ENCODE assay signal across 1 cellular context in the genomic region with DNA sequence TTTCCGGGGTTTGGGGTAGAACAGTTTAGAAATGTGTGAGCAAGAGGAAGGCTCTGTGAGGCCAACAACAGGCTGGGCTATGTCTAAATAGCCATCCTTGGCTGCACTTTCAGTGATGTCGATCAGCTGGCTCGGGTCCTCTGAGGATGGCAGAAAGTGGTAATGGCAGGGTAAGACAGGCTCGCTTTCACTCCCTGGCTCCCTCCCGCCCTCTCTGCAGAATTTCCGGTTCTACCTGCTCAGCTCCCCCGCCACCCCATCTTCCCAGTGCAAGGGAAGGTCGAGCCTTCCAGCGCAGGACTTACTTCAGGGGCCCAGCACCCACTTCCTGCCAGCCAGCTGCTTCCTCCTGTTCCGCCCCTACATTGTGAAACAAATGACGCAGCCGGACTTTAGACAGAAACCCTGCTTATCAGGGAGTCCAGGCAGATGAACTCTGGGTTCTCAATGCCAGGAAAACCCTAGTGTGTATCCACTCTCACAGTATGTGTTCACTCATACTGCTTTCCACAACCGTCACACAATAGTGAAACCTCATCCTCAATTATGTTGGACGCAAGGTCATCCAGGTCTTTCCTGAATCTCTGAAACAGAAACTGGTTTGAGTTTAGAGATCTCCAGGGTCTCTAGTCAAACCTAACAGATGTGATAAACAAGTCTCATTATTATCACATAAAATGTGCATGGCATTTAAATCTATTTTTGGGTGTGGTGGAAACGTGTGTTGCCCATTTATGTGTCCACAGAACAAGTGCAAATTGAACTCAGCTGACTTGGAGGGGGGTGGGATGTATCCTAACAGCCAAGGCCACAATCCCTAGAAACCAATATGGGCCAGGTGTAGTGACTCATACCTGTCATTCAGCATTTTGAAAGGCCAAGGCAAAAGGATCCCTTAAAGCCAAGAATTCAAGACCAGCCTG.
A peak's percentile ranks its signal among the peaks of the same experiment; 100 is the strongest.
TF ChIP-seq lines count a peak whose summit lies in the region.

No MANE protein-coding gene starts in this region.

TF ChIP-seq in K562, 482 proteins besides CTCF, POLR2A, EP300 and RAD21 (continued from another document and continues in another):
- TF ChIP-seq, protein P1, sequence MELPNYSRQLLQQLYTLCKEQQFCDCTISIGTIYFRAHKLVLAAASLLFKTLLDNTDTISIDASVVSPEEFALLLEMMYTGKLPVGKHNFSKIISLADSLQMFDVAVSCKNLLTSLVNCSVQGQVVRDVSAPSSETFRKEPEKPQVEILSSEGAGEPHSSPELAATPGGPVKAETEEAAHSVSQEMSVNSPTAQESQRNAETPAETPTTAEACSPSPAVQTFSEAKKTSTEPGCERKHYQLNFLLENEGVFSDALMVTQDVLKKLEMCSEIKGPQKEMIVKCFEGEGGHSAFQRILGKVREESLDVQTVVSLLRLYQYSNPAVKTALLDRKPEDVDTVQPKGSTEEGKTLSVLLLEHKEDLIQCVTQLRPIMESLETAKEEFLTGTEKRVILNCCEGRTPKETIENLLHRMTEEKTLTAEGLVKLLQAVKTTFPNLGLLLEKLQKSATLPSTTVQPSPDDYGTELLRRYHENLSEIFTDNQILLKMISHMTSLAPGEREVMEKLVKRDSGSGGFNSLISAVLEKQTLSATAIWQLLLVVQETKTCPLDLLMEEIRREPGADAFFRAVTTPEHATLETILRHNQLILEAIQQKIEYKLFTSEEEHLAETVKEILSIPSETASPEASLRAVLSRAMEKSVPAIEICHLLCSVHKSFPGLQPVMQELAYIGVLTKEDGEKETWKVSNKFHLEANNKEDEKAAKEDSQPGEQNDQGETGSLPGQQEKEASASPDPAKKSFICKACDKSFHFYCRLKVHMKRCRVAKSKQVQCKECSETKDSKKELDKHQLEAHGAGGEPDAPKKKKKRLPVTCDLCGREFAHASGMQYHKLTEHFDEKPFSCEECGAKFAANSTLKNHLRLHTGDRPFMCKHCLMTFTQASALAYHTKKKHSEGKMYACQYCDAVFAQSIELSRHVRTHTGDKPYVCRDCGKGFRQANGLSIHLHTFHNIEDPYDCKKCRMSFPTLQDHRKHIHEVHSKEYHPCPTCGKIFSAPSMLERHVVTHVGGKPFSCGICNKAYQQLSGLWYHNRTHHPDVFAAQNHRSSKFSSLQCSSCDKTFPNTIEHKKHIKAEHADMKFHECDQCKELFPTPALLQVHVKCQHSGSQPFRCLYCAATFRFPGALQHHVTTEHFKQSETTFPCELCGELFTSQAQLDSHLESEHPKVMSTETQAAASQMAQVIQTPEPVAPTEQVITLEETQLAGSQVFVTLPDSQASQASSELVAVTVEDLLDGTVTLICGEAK (IDR thresholded peaks at IDR 0.05), result peak; percentile 89
- TF ChIP-seq, protein P1 (CRISPR knock-in tag; IDR thresholded peaks at IDR 0.05), result no peak
- TF ChIP-seq, protein P2, sequence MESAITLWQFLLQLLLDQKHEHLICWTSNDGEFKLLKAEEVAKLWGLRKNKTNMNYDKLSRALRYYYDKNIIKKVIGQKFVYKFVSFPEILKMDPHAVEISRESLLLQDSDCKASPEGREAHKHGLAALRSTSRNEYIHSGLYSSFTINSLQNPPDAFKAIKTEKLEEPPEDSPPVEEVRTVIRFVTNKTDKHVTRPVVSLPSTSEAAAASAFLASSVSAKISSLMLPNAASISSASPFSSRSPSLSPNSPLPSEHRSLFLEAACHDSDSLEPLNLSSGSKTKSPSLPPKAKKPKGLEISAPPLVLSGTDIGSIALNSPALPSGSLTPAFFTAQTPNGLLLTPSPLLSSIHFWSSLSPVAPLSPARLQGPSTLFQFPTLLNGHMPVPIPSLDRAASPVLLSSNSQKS (CRISPR knock-in tag; IDR thresholded peaks at IDR 0.05), result no peak
- TF ChIP-seq KLF13 (tag; IDR thresholded peaks at IDR 0.05; ENCODE audit: borderline replicate concordance, low read depth) (peak; percentile 59; the same call in 1 of the 2 replicates), HMG20B (CRISPR knock-in tag; IDR thresholded peaks at IDR 0.05) (no peak), ZNF77 (CRISPR knock-in tag; IDR thresholded peaks at IDR 0.05) (no peak), ZNF165 (CRISPR knock-in tag; IDR thresholded peaks at IDR 0.05; ENCODE audit: borderline replicate concordance) (no peak), ZNF717 (CRISPR knock-in tag; IDR thresholded peaks at IDR 0.05) (no peak), FUS (optimal IDR thresholded peaks at IDR 0.05; ENCODE audit: low read depth, low read length) (no peak), MEF2D (tag; conservative IDR thresholded peaks at IDR 0.05; ENCODE audit: low read depth) (0 out of 2 replicates have a peak, but pooled peaks have one; percentile 29), TRIM28 (IDR thresholded peaks at IDR 0.05) (no peak), NRF1 (conservative IDR thresholded peaks at IDR 0.05 in 1 of 2, IDR thresholded peaks at IDR 0.05 in 1 of 2) (peak; percentile 72 to 79), SAFB (IDR thresholded peaks at IDR 0.05; ENCODE audit: borderline replicate concordance, low read depth, low read length) (no peak), ZNF76 (CRISPR knock-in tag; IDR thresholded peaks at IDR 0.05; ENCODE audit: borderline replicate concordance) (peak; percentile 77; the same call in 1 of the 2 replicates), OTX1 (CRISPR knock-in tag; IDR thresholded peaks at IDR 0.05) (peak; percentile 73; the same call in 1 of the 2 replicates), TEAD2 (tag; IDR thresholded peaks at IDR 0.05) (peak; percentile 67), SP1 (CRISPR knock-in tag; IDR thresholded peaks at IDR 0.05) (peak; percentile 83), ZNF583 (CRISPR knock-in tag; IDR thresholded peaks at IDR 0.05) (no peak), ZNF224 (CRISPR knock-in tag; IDR thresholded peaks at IDR 0.05) (no peak), ZNF431 (CRISPR knock-in tag; IDR thresholded peaks at IDR 0.05) (no peak), SIRT6 (IDR thresholded peaks at IDR 0.05; ENCODE audit: low read depth, low read length) (no peak), NONO (IDR thresholded peaks at IDR 0.05; ENCODE audit: low read depth in 2 of 2, low read length in 1 of 2) (no peak), POLR2AphosphoS2 (IDR thresholded peaks at IDR 0.05; ENCODE audit: low read length) (no peak), DACH1 (IDR thresholded peaks at IDR 0.05; ENCODE audit: partially characterized antibody) (peak; percentile 96), ZNF586 (CRISPR knock-in tag; conservative IDR thresholded peaks at IDR 0.05) (no peak), BACH1 (tag; IDR thresholded peaks at IDR 0.05) (no peak), NCOA4 (IDR thresholded peaks at IDR 0.05; ENCODE audit: partially characterized antibody) (no peak)
- TF ChIP-seq, protein P3, sequence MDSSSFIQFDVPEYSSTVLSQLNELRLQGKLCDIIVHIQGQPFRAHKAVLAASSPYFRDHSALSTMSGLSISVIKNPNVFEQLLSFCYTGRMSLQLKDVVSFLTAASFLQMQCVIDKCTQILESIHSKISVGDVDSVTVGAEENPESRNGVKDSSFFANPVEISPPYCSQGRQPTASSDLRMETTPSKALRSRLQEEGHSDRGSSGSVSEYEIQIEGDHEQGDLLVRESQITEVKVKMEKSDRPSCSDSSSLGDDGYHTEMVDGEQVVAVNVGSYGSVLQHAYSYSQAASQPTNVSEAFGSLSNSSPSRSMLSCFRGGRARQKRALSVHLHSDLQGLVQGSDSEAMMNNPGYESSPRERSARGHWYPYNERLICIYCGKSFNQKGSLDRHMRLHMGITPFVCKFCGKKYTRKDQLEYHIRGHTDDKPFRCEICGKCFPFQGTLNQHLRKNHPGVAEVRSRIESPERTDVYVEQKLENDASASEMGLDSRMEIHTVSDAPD (CRISPR knock-in tag; IDR thresholded peaks at IDR 0.05), result no peak; the same call in 1 of the 2 replicates
- TF ChIP-seq, protein P4, sequence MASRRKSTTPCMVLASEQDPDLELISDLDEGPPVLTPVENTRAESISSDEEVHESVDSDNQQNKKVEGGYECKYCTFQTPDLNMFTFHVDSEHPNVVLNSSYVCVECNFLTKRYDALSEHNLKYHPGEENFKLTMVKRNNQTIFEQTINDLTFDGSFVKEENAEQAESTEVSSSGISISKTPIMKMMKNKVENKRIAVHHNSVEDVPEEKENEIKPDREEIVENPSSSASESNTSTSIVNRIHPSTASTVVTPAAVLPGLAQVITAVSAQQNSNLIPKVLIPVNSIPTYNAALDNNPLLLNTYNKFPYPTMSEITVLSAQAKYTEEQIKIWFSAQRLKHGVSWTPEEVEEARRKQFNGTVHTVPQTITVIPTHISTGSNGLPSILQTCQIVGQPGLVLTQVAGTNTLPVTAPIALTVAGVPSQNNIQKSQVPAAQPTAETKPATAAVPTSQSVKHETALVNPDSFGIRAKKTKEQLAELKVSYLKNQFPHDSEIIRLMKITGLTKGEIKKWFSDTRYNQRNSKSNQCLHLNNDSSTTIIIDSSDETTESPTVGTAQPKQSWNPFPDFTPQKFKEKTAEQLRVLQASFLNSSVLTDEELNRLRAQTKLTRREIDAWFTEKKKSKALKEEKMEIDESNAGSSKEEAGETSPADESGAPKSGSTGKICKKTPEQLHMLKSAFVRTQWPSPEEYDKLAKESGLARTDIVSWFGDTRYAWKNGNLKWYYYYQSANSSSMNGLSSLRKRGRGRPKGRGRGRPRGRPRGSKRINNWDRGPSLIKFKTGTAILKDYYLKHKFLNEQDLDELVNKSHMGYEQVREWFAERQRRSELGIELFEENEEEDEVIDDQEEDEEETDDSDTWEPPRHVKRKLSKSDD (conservative IDR thresholded peaks at IDR 0.05; ENCODE audit: low read length), result no peak
- TF ChIP-seq, protein P5, sequence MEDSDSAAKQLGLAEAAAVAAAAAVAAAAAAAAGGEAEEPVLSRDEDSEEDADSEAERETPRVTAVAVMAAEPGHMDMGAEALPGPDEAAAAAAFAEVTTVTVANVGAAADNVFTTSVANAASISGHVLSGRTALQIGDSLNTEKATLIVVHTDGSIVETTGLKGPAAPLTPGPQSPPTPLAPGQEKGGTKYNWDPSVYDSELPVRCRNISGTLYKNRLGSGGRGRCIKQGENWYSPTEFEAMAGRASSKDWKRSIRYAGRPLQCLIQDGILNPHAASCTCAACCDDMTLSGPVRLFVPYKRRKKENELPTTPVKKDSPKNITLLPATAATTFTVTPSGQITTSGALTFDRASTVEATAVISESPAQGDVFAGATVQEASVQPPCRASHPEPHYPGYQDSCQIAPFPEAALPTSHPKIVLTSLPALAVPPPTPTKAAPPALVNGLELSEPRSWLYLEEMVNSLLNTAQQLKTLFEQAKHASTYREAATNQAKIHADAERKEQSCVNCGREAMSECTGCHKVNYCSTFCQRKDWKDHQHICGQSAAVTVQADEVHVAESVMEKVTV (CRISPR knock-in tag; IDR thresholded peaks at IDR 0.05), result 0 out of 2 replicates have a peak, but pooled peaks have one; percentile 6
- TF ChIP-seq, protein P6, sequence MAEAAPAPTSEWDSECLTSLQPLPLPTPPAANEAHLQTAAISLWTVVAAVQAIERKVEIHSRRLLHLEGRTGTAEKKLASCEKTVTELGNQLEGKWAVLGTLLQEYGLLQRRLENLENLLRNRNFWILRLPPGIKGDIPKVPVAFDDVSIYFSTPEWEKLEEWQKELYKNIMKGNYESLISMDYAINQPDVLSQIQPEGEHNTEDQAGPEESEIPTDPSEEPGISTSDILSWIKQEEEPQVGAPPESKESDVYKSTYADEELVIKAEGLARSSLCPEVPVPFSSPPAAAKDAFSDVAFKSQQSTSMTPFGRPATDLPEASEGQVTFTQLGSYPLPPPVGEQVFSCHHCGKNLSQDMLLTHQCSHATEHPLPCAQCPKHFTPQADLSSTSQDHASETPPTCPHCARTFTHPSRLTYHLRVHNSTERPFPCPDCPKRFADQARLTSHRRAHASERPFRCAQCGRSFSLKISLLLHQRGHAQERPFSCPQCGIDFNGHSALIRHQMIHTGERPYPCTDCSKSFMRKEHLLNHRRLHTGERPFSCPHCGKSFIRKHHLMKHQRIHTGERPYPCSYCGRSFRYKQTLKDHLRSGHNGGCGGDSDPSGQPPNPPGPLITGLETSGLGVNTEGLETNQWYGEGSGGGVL (CRISPR knock-in tag; IDR thresholded peaks at IDR 0.05), result no peak
- TF ChIP-seq, protein P7, sequence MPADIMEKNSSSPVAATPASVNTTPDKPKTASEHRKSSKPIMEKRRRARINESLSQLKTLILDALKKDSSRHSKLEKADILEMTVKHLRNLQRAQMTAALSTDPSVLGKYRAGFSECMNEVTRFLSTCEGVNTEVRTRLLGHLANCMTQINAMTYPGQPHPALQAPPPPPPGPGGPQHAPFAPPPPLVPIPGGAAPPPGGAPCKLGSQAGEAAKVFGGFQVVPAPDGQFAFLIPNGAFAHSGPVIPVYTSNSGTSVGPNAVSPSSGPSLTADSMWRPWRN (IDR thresholded peaks at IDR 0.05; ENCODE audit: low read depth), result no peak
- TF ChIP-seq, protein P8, sequence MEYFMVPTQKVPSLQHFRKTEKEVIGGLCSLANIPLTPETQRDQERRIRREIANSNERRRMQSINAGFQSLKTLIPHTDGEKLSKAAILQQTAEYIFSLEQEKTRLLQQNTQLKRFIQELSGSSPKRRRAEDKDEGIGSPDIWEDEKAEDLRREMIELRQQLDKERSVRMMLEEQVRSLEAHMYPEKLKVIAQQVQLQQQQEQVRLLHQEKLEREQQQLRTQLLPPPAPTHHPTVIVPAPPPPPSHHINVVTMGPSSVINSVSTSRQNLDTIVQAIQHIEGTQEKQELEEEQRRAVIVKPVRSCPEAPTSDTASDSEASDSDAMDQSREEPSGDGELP (CRISPR knock-in tag; IDR thresholded peaks at IDR 0.05; ENCODE audit: borderline replicate concordance), result peak; percentile 100
- TF ChIP-seq, protein P9, sequence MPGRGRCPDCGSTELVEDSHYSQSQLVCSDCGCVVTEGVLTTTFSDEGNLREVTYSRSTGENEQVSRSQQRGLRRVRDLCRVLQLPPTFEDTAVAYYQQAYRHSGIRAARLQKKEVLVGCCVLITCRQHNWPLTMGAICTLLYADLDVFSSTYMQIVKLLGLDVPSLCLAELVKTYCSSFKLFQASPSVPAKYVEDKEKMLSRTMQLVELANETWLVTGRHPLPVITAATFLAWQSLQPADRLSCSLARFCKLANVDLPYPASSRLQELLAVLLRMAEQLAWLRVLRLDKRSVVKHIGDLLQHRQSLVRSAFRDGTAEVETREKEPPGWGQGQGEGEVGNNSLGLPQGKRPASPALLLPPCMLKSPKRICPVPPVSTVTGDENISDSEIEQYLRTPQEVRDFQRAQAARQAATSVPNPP (IDR thresholded peaks at IDR 0.05; ENCODE audit: borderline replicate concordance, insufficient read depth, insufficient read length), result no peak
